ENCODE assay signal across 18 cellular contexts in the genomic region with DNA sequence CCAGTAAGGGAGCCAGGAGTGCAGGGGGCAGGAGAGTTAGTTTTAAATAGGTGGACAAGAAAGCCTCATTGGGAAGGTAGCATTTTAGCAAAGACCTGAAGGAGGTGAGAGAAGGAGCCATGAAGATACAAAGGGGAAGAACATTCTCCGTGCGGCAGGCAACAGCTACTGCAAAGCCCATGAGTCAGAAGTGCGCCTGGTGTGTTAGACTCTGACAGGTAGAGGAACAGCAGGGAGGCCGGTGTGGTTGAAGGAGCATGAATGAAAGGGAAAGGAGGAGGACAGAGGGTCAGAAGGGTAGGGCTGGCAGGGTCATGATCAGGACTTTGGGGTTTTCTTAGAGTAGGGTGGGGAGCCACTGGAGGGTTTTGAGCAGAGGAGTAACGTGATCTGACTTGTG. TPM values are rescaled to one million over a fixed set of nuclear protein-coding genes. Genes with fewer than 3 reads are reported as not detected.
DNase-seq lines count a peak whose midpoint lies in the region; ATAC-seq, FAIRE-seq and TF ChIP-seq lines count a peak whose summit lies in the region.
"Had no signal": no experiment of that assay in that cellular context is flagged by ENCODE, and none has a peak within 500 bp of the region (broad histone marks: within the 10 kb centered on the region; RNA-seq: fewer than 3 reads in every experiment).

No MANE protein-coding gene starts in this region.

- H3K4me1 ChIP-seq in neuronal stem cell (ENCODE audit: control insufficient read depth in 2 of 2, insufficient read depth in 1 of 2, low read depth in 1 of 2, low read length in 2 of 2) (peaks cover 0 to 3% of the 10 kb centered on the region in 2 donors), heart left ventricle (peaks cover 0 to 22% (median 0%) of the 10 kb centered on the region in 12 donors)
- H3K4me1 ChIP-seq: BLaER1 had no signal

- H3K27me3 ChIP-seq in bronchial epithelial cell (ENCODE audit: control insufficient read depth, insufficient read depth, low read length), result no peaks in the 10 kb centered on the region
- H3K27me3 ChIP-seq in neuronal stem cell (ENCODE audit: control insufficient read depth in 3 of 3, insufficient read depth in 3 of 3, low read depth in 1 of 3, low read length in 3 of 3), result peaks cover 0 to 10% (median 0%) of the 10 kb centered on the region in 3 experiments
- no peaks in the 10 kb centered on the region for H3K27me3 ChIP-seq in heart left ventricle
- H3K27me3 ChIP-seq: BLaER1 had no signal

- no peak for TF ChIP-seq POLR2A in heart left ventricle (IDR thresholded peaks at IDR 0.05)

- H2BK120ac ChIP-seq in neuronal stem cell (ENCODE audit: low read depth, low read length), result no peak overlapping the region

- H2AK5ac ChIP-seq in neuronal stem cell (ENCODE audit: low read depth, low read length), result no peak overlapping the region

- H3K14ac ChIP-seq in neuronal stem cell (ENCODE audit: low read length), result no peak overlapping the region

- no peak overlapping the region for H3K9ac ChIP-seq in neuronal stem cell (ENCODE audit: low read depth, low read length, poor library complexity)
- H3K9ac ChIP-seq: BLaER1 had no signal

- intact Hi-C loops in heart left ventricle (cut with DNase I), result no loop called here

- no peak overlapping the region for H3K4me3 ChIP-seq in bronchial epithelial cell (ENCODE audit: low read depth, low read length)
- no peak overlapping the region for H3K4me3 ChIP-seq in neuronal stem cell (ENCODE audit: low read length in 2 of 2)
- no peak overlapping the region for H3K4me3 ChIP-seq in heart left ventricle
- H3K4me3 ChIP-seq: BLaER1, GM23338 had no signal

- H3K9me3 ChIP-seq in neuronal stem cell (replicated peaks in 1 of 2; ENCODE audit: control insufficient read depth in 2 of 2, insufficient read depth in 1 of 2, low read depth in 1 of 2, low read length in 2 of 2), result no peaks in the 10 kb centered on the region
- no peaks in the 10 kb centered on the region for H3K9me3 ChIP-seq in heart left ventricle
- H3K9me3 ChIP-seq: BLaER1 had no signal

- peak overlapping the region; percentile 4 for H2BK12ac ChIP-seq in neuronal stem cell (ENCODE audit: low read length)

- peak overlapping the region; percentile 29 for H4K8ac ChIP-seq in neuronal stem cell (ENCODE audit: low read depth, low read length)

- FAIRE-seq in bronchial epithelial cell (lab: Jason Lieb, UNC), result no peak
- FAIRE-seq: H54 had no signal

- no peak overlapping the region for H3K4me2 ChIP-seq in neuronal stem cell (ENCODE audit: insufficient read depth, low read length, poor library complexity, severe bottlenecking)
- H3K4me2 ChIP-seq: BLaER1, GM23338 had no signal

- H2AFZ ChIP-seq in neuronal stem cell (ENCODE audit: low read length), result no peak overlapping the region
- H2AFZ ChIP-seq: GM23338 had no signal

- H3K4ac ChIP-seq in neuronal stem cell (ENCODE audit: low read length), result no peak overlapping the region

- ATAC-seq in heart left ventricle, result no peak
- ATAC-seq: GM23338 had no signal

- no peak overlapping the region for H4K91ac ChIP-seq in neuronal stem cell (ENCODE audit: low read depth, low read length, poor library complexity)

- TF ChIP-seq CTCF in bronchial epithelial cell (IDR thresholded peaks at IDR 0.05; ENCODE audit: insufficient read depth, low read length, severe bottlenecking) (no peak), heart left ventricle (IDR thresholded peaks at IDR 0.05) (no peak)

- no peak overlapping the region for H2BK15ac ChIP-seq in neuronal stem cell (ENCODE audit: low read length)

- H3K36me3 ChIP-seq in bronchial epithelial cell (ENCODE audit: control insufficient read depth, insufficient read depth, low read length), result no peaks in the 10 kb centered on the region
- no peaks in the 10 kb centered on the region for H3K36me3 ChIP-seq in neuronal stem cell (replicated peaks in 1 of 2; ENCODE audit: control insufficient read depth in 2 of 2, insufficient read depth in 2 of 2, low read length in 2 of 2)
- H3K36me3 ChIP-seq in heart left ventricle, result no peaks in the 10 kb centered on the region
- H3K36me3 ChIP-seq: BLaER1 had no signal

- H3K23ac ChIP-seq in neuronal stem cell (ENCODE audit: low read depth, low read length, poor library complexity), result no peak overlapping the region

- H3K27ac ChIP-seq in neuronal stem cell (replicated peaks; ENCODE audit: low read length) (no peak overlapping the region), heart left ventricle (no peak overlapping the region)
- H3K27ac ChIP-seq: BLaER1 had no signal

- WGBS in neuronal stem cell (ENCODE audit: extremely low coverage in 2 of 2, insufficient read length in 2 of 2, insufficient replicate concordance in 1 of 2), 2 donors, result no CpG with 5 or more reads among the region's 5 CpGs
- 87 to 94% (median 90%) methylated on average over 5 of the region's 5 CpGs for WGBS in heart left ventricle, 4 donors

- H3K79me1 ChIP-seq in neuronal stem cell (ENCODE audit: low read depth, low read length), result no peaks in the 10 kb centered on the region

- peak overlapping the region; percentile 15 for H3K18ac ChIP-seq in neuronal stem cell (ENCODE audit: low read length)

- peak; percentile 29 for DNase-seq in NCI-H69 (lab: John Stamatoyannopoulos, UW)
- peak; percentile 38 for DNase-seq in bronchial epithelial cell (ENCODE audit: low read depth)
- DNase-seq in islet precursor cell, result peak; percentile 71
- DNase-seq in neuronal stem cell (ENCODE audit: low spot score), result no peak
- DNase-seq in heart left ventricle, result no peak
- no peak for DNase-seq in HT-29 (ENCODE audit: low spot score)
- DNase-seq in inferior parietal cortex (ENCODE audit: extremely low spot score), result no peak
- DNase-seq: 8988T; CD4-positive, alpha-beta memory T cell; DMS153; DMS79; GDM1; HCEC 1CT had no signal

- H2BK5ac ChIP-seq in neuronal stem cell (ENCODE audit: low read length), result no peak overlapping the region

RNA-seq across cellular contexts. Expression of a gene that starts 34.5 kb away (rescaled TPM):
- total RNA-seq in bronchial epithelial cell, result 3.1 and 5.3 TPM in 2 replicates
- 51.9 TPM for polyA plus RNA-seq in neuronal stem cell (2013, experiment 1 of 2)
- 50.1 TPM for polyA plus RNA-seq in neuronal stem cell (2013, experiment 2 of 2)
- total RNA-seq in heart left ventricle, result 10 to 100 TPM in 2 of 9 donors, 1 to 10 TPM in 7; 4.1 to 18.3 (median 7.2) TPM
- 1 to 10 TPM; 3.5 to 4.3 TPM for polyA plus RNA-seq in heart left ventricle
- not detected in 2 replicates for total RNA-seq in HT-29 (2014; rRNA removed; shearing (Covaris generic))
- total RNA-seq: CD4-positive, alpha-beta memory T cell; HT1080 had no signal
- polyA plus RNA-seq: CD14-positive monocyte; CD4-positive, alpha-beta memory T cell had no signal

RNA-seq across cellular contexts. Expression of a gene that starts 58.3 kb away (rescaled TPM):
- total RNA-seq in bronchial epithelial cell (11.8 and 24.7 TPM in 2 replicates), heart left ventricle (1 to 10 TPM in 8 of 9 donors, under 1 TPM in 1; 0.55 to 7.2 (median 2.3) TPM)
- 51.2 TPM for polyA plus RNA-seq in neuronal stem cell (2013, experiment 1 of 2)
- 51.7 TPM for polyA plus RNA-seq in neuronal stem cell (2013, experiment 2 of 2)
- polyA plus RNA-seq in heart left ventricle, result 1 to 10 TPM in 1 of 2 donors, under 1 TPM in 1; 0.61 to 3.3 TPM
- 6.1 and 7.5 TPM in 2 replicates for total RNA-seq in HT-29 (2014; rRNA removed; shearing (Covaris generic))
- total RNA-seq: CD4-positive, alpha-beta memory T cell had no signal
- polyA plus RNA-seq: CD14-positive monocyte had no signal

Comparison
In these comparisons a context has a peak if more than half of its experiments do, and no peak if none do; other contexts are left out.
1. DNase-seq: peak in NCI-H69 (single experiment), bronchial epithelial cell (single experiment) and islet precursor cell (single experiment); none in neuronal stem cell (single experiment), heart left ventricle (0 of 5), HT-29 (single experiment) and inferior parietal cortex (single experiment).